Comparison of ENCODE assay signal across 25 cellular contexts in genomic region chr9:86601697-86602096, GRCh38.
A peak's percentile ranks its signal among the peaks of the same experiment; 100 is the strongest.
DNase-seq lines count a peak whose midpoint lies in the region; ATAC-seq and TF ChIP-seq lines count a peak whose summit lies in the region.
"Had no signal": no experiment of that assay in that cellular context is flagged by ENCODE, and none has a peak within 500 bp of the region (broad histone marks: within the 10 kb centered on the region; RNA-seq: fewer than 3 reads in every experiment).

No MANE protein-coding gene starts in this region.

- no peak overlapping the region for H3K23ac ChIP-seq in trophoblast cell (ENCODE audit: low read length)

- H2AFZ ChIP-seq in trophoblast cell (ENCODE audit: insufficient read depth, low read length, poor library complexity), result no peak overlapping the region

- H4K8ac ChIP-seq in trophoblast cell (ENCODE audit: low read depth, low read length), result no peak overlapping the region

- WGBS in trophoblast cell (ENCODE audit: extremely low coverage, insufficient coverage, insufficient read length), result no CpG with 5 or more reads among the region's 3 CpGs

- H3K27me3 ChIP-seq in trophoblast cell (ENCODE audit: insufficient read depth, low read length), result no peaks in the 10 kb centered on the region
- H3K27me3 ChIP-seq in A673 (replicated peaks; ENCODE audit: insufficient read depth, low read depth, low read length, poor library complexity), result no peaks in the 10 kb centered on the region
- H3K27me3 ChIP-seq: adrenal gland, stomach, tibial nerve had no signal

- no peak for TF ChIP-seq CTCF in HEK293 (tag by site-specific recombination; IDR thresholded peaks at IDR 0.05)
- no peak for TF ChIP-seq CTCF in astrocyte of the spinal cord (IDR thresholded peaks at IDR 0.05; ENCODE audit: low read depth, low read length)
- TF ChIP-seq CTCF in A673 (conservative IDR thresholded peaks at IDR 0.05; ENCODE audit: low read depth, low read length), result no peak

- BruUV-seq in A673 (replicated peaks; lab: Mats Ljungman, UMichigan), result no TSS peak

- ATAC-seq in GM21529 (IDR thresholded peaks at IDR 0.05; ENCODE audit: unreplicated experiment) (no peak), HG03571 (IDR thresholded peaks at IDR 0.05; ENCODE audit: unreplicated experiment) (no peak)
- ATAC-seq: activated T-cell treated with anti-CD3 and anti-CD28 coated beads, Interleukin-2, amount 50 U/mL, for 4 hours; left lobe of liver; mucosa of descending colon; T-helper 17 cell had no signal

- peaks cover 2% of the 10 kb centered on the region for H3K79me2 ChIP-seq in trophoblast cell (ENCODE audit: control insufficient read depth, insufficient read depth, low read length, poor library complexity)

- no peak overlapping the region for H3K14ac ChIP-seq in trophoblast cell (ENCODE audit: low read length)

- H3K9ac ChIP-seq in trophoblast cell (ENCODE audit: low read length), result no peak overlapping the region

- H3K4me1 ChIP-seq in HEK293 (ENCODE audit: control insufficient read depth, insufficient read depth, low read length) (peaks cover 24% of the 10 kb centered on the region), trophoblast cell (ENCODE audit: control insufficient read depth in 1 of 2, insufficient read depth in 2 of 2, low read length in 2 of 2) (peaks cover 6 to 29% of the 10 kb centered on the region in 2 experiments), A673 (ENCODE audit: insufficient read depth, low read length, poor library complexity, severe bottlenecking) (peaks cover 68% of the 10 kb centered on the region)
- H3K4me1 ChIP-seq: adrenal gland, HAP-1, prostate gland, stomach had no signal

- H3K4me3 ChIP-seq in HEK293 (ENCODE audit: low read depth, low read length) (no peak overlapping the region), astrocyte of the spinal cord (ENCODE audit: low read depth, low read length) (no peak overlapping the region), trophoblast cell (ENCODE audit: low read depth, low read length) (no peak overlapping the region), A673 (ENCODE audit: low read depth, low read length, poor library complexity, severe bottlenecking) (no peak overlapping the region)
- H3K4me3 ChIP-seq: adrenal gland, HAP-1, mucosa of descending colon, prostate gland, SK-N-MC, stomach, tibial nerve had no signal

- H2AK5ac ChIP-seq in trophoblast cell (ENCODE audit: low read length), result no peak overlapping the region

- peaks cover 31% of the 10 kb centered on the region for H3K79me1 ChIP-seq in trophoblast cell (ENCODE audit: low read length)

- intact Hi-C loops in A673 (cut with micrococcal nuclease; ENCODE audit: unreplicated experiment), result no loop called here

- H3K18ac ChIP-seq in trophoblast cell (ENCODE audit: low read length), result no peak overlapping the region

- peak overlapping the region; percentile 27 for H2BK5ac ChIP-seq in trophoblast cell (ENCODE audit: low read depth, low read length, poor library complexity)

- DNase-seq in astrocyte of the spinal cord (ENCODE audit: low read depth, low spot score), result peak; percentile 5
- peak; percentile 61 for DNase-seq in kidney glomerular epithelial cell (lab: John Stamatoyannopoulos, UW)
- peak; percentile 32 to 65 for DNase-seq in trophoblast cell
- DNase-seq in SHP77 (lab: John Stamatoyannopoulos, UW), result no peak
- no peak for DNase-seq in A673 (ENCODE audit: low spot score)
- DNase-seq: activated CD4-positive, alpha-beta T cell treated with anti-CD3 and anti-CD28 coated beads for 48 hours; activated naive CD4-positive, alpha-beta T cell treated with Interleukin-2 at 50 U/mL for 16 hours; activated T-cell treated with anti-CD3 and anti-CD28 coated beads, Interleukin-2, amount 50 U/mL, for 4 hours; adrenal gland; DMS79; head of caudate nucleus; mucosa of descending colon; NCI-H1092 treated with DMSO at 0.1 percent for 48 hours; NCI-H187 treated with DMSO at 0.1 percent for 48 hours; NCI-H69; stomach; T-helper 17 cell had no signal

- CTCF ChIA-PET in HEK293 (lab: Yijun Ruan, JAX), result interaction anchor here (0.9 to 1.6 kb wide), 2 partner anchors 10 to 35 kb away, joined by 3 to 5 read pairs; no protein-coding TSS in a partner anchor
- CTCF ChIA-PET in A673 (lab: Charles Lee), result no interaction called here

- no peak overlapping the region for H2BK120ac ChIP-seq in trophoblast cell (ENCODE audit: insufficient read depth, low read length, poor library complexity)

- H4K91ac ChIP-seq in trophoblast cell (ENCODE audit: low read depth, low read length), result no peak overlapping the region

- no peaks in the 10 kb centered on the region for H3K36me3 ChIP-seq in HEK293 (ENCODE audit: control insufficient read depth in 2 of 2, insufficient read depth in 1 of 2, low read length in 2 of 2)
- peaks cover 0 to 3% of the 10 kb centered on the region in 2 experiments for H3K36me3 ChIP-seq in trophoblast cell (ENCODE audit: control insufficient read depth in 1 of 2, insufficient read depth in 2 of 2, low read length in 2 of 2)
- no peaks in the 10 kb centered on the region for H3K36me3 ChIP-seq in A673 (ENCODE audit: insufficient read depth, low read length, poor library complexity, severe bottlenecking)
- H3K36me3 ChIP-seq: adrenal gland, HAP-1, prostate gland, stomach, tibial nerve had no signal

- in situ Hi-C loops in astrocyte of the spinal cord (cut with HindIII; ENCODE audit: low sequenced_read_pairs), result no loop called here

- no peak overlapping the region for H2BK12ac ChIP-seq in trophoblast cell (ENCODE audit: low read length)

- no peak overlapping the region for H4K12ac ChIP-seq in trophoblast cell (ENCODE audit: low read depth, low read length)

- H3K4ac ChIP-seq in trophoblast cell (ENCODE audit: low read depth, low read length), result no peak overlapping the region

- H3K9me3 ChIP-seq in HEK293 (ENCODE audit: control insufficient read depth, insufficient read depth, low read depth, low read length), result no peaks in the 10 kb centered on the region
- peaks cover 4% of the 10 kb centered on the region for H3K9me3 ChIP-seq in trophoblast cell (ENCODE audit: insufficient read depth, low read depth, low read length)
- peaks cover 3% of the 10 kb centered on the region for H3K9me3 ChIP-seq in A673 (ENCODE audit: low read depth, low read length, poor library complexity, severe bottlenecking)
- H3K9me3 ChIP-seq: adrenal gland, HAP-1, mucosa of descending colon, prostate gland, stomach, tibial nerve had no signal

- H3K4me2 ChIP-seq in trophoblast cell (ENCODE audit: low read length), result no peak overlapping the region

- H3K27ac ChIP-seq in HEK293 (ENCODE audit: extremely low read depth, low read depth, low read length), result peak overlapping the region; percentile 40; the same call in 1 of the 2 replicates
- peak overlapping the region; percentile 99 for H3K27ac ChIP-seq in trophoblast cell (ENCODE audit: low read depth, low read length)
- H3K27ac ChIP-seq in A673 (ENCODE audit: low read depth, low read length, poor library complexity, severe bottlenecking), result no peak overlapping the region
- H3K27ac ChIP-seq: adrenal gland, prostate gland, stomach, tibial nerve had no signal

- POLR2A ChIA-PET in HEK293 (lab: Yijun Ruan, JAX) (interaction anchor here (0.8 kb wide), 1 partner anchor 345 kb away, joined by 3 read pairs; the partner anchor contains the start of gene GAS1), A673 (lab: Charles Lee; ENCODE audit: low non-redundant PET) (no interaction called here)

TF ChIP-seq in HEK293, 187 proteins besides CTCF, POLR2A, EP300 and RAD21 (continues in another document):
- 0 out of 2 replicates have a peak, but pooled peaks have one; percentile 26 for TF ChIP-seq ZNF600 (tag by site-specific recombination; IDR thresholded peaks at IDR 0.05)
- TF ChIP-seq ZNF571 (tag by site-specific recombination; IDR thresholded peaks at IDR 0.05), result no peak
- TF ChIP-seq SP7 (tag by site-specific recombination; IDR thresholded peaks at IDR 0.05), result peak; percentile 49; the same call in 1 of the 2 replicates
- TF ChIP-seq PRDM1 (tag by site-specific recombination; IDR thresholded peaks at IDR 0.05), result peak; percentile 23; the same call in 1 of the 2 replicates
- peak; percentile 29; the same call in 1 of the 2 replicates for TF ChIP-seq ZNF843 (tag by site-specific recombination; IDR thresholded peaks at IDR 0.05)
- TF ChIP-seq ZEB2 (tag by site-specific recombination; IDR thresholded peaks at IDR 0.05), result 0 out of 2 replicates have a peak, but pooled peaks have one; percentile 26
- peak; percentile 76 for TF ChIP-seq ZNF629 (tag by site-specific recombination; IDR thresholded peaks at IDR 0.05)
- TF ChIP-seq ZNF18 (tag by site-specific recombination; IDR thresholded peaks at IDR 0.05), result peak; percentile 13; the same call in 1 of the 2 replicates
- TF ChIP-seq MYNN (tag by site-specific recombination; IDR thresholded peaks at IDR 0.05; ENCODE audit: borderline replicate concordance), result no peak
- no peak for TF ChIP-seq ZSCAN5A (tag by site-specific recombination; IDR thresholded peaks at IDR 0.05)

Comparison
In these comparisons a context has a peak if more than half of its experiments do, and no peak if none do; other contexts are left out.
1. DNase-seq: peak in astrocyte of the spinal cord (single experiment), kidney glomerular epithelial cell (single experiment) and trophoblast cell (2 of 2); none in SHP77 (0 of 2) and A673 (single experiment).